6 cellular contexts compared by ENCODE assay signal in genomic region chr10:117661316-117661715, GRCh38.
"Had no signal": no experiment of that assay in that cellular context is flagged by ENCODE, and none has a peak within 500 bp of the region (broad histone marks: within the 10 kb centered on the region; RNA-seq: fewer than 3 reads in every experiment).

No MANE protein-coding gene starts in this region.

- H3K27ac Mint-ChIP-seq: IgD-negative memory B cell had no signal

- H3K9me3 Mint-ChIP-seq: IgD-negative memory B cell had no signal

- H3K4me3 Mint-ChIP-seq: IgD-negative memory B cell had no signal

- H3K36me3 Mint-ChIP-seq: IgD-negative memory B cell had no signal

- H3K27ac ChIP-seq: HL-60 had no signal

- H3K27me3 Mint-ChIP-seq: IgD-negative memory B cell had no signal

- H3K4me3 ChIP-seq: K562 had no signal

- ATAC-seq: HepG2, K562 had no signal

- DNase-seq: IMR-90, KBM-7 had no signal
